Comparison of ENCODE assay signal across 8 cellular contexts in the genomic region with DNA sequence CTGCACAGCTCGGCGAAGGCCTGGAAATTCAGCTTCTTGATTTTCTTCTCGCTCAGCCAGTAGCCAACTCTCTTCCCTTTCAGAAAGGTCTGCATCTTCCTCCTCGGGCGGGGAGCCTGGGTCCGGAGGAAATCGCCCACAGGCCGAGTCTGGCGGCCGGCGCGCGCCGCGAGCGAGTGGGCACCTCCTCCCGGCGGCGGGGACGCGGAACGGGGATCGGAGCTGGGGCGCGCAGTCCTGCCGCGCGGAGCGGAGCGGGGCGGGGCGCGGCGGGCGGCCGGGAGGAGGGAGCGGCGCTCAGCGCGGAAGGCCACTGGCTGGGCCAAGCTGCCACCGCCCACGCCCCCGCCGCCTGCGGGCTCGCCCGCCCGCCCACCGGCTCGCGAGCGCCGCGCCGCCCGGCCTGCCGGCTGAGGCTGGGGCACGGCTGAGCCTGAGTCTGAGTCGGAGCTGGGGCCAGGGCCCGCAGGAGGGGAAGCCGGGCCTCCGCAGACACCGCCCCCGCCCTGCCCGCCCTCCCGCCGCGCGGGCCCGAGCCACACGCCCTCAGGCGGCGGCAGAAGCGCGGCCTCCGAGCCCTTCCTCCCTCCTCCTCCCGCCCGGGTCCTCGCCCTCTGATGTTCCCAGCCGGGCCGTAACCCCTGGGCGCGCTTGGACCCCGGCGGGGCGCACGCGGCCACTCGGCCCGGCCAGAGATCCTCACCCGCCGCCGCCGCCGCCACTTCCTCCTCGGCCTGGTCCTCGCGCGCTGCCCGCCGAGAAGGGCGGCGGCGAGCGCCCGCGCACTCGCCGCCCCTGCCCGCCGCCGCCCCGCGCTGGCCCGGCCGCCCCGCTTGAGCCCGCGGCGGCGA. TPM values are rescaled to one million over a fixed set of nuclear protein-coding genes. Genes with fewer than 3 reads are reported as not detected.
A peak's percentile ranks its signal among the peaks of the same experiment; 100 is the strongest.
DNase-seq lines count a peak whose midpoint lies in the region; ATAC-seq lines count a peak whose summit lies in the region.

No MANE protein-coding gene starts in this region.

- ATAC-seq in GM18907 (IDR thresholded peaks at IDR 0.05; ENCODE audit: unreplicated experiment), result peak; percentile 82
- peak; percentile 74 for ATAC-seq in HG03135 (IDR thresholded peaks at IDR 0.05; ENCODE audit: unreplicated experiment)

- DNase-seq in AG08395 (ENCODE audit: low spot score), result peak; percentile 89
- peak; percentile 82 for DNase-seq in NCI-H226
- DNase-seq in activated CD4-positive, CD25-positive, alpha-beta regulatory T cell treated with anti-CD3 and anti-CD28 coated beads, Interleukin-2, amount 50 U/mL, for 72 hours, result peak; percentile 89
- DNase-seq in cerebellum (ENCODE audit: low spot score), result peak; percentile 90
- DNase-seq in stimulated activated CD4-positive, alpha-beta T cell treated with anti-CD3 and anti-CD28 coated beads, Interleukin-1b, Interleukin-23, amount 100 ng/mL, for 24 hours (ENCODE audit: low read depth in 4 of 4, low spot score in 1 of 4), result peak; percentile 55 to 90 (median 67)

- H3K27me3 ChIP-seq in layer of hippocampus (ENCODE audit: control insufficient read depth, insufficient read depth, low read length), result no peaks in the 10 kb centered on the region

- peak overlapping the region; percentile 93 for H3K27ac ChIP-seq in layer of hippocampus (ENCODE audit: low read depth, low read length)

RNA-seq across cellular contexts. Expression of gene ITPK1, which starts 0.4 kb away (rescaled TPM):
- 20.0 TPM for total RNA-seq in cerebellum

Comparison
In these comparisons a context has a peak if more than half of its experiments do, and no peak if none do; other contexts are left out.
1. Peak in every context shown above with its lines: DNase-seq, ATAC-seq and H3K27ac ChIP-seq.